ENCODE assay signal across 18 cellular contexts in the genomic region with DNA sequence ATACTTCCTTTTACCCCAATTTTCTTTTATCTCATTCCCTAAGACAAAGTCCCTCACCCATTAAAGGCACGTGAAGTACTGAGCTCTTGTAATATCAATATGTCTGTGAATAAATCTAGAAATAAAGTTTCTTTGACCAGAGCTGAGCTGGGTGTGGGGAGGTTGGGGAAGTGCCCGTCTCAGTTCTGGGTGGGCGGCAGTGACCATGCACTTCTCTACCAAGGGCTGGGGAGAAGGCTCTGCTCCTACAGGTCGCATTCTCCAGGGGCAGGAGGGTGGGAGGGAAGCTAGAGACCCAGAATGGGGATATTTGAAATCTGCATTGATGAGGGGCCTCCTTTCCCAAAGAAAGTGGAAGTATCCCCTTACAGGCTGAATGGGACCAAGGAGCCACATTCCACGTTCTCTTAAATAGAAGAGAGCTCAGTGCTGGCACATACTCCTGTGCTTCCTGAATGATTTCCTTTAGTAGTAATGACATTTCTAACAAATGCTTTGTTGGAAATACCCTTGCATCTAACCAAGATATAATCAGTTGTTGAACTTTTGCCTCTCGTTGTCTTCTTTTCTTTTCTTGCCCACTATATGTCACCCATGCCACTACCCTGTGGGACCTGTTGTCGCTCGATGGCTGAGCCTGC. TPM values are rescaled to one million over a fixed set of nuclear protein-coding genes. Genes with fewer than 3 reads are reported as not detected.
A peak's percentile ranks its signal among the peaks of the same experiment; 100 is the strongest.
DNase-seq lines count a peak whose midpoint lies in the region; ATAC-seq, FAIRE-seq and TF ChIP-seq lines count a peak whose summit lies in the region.
"Had no signal": no experiment of that assay in that cellular context is flagged by ENCODE, and none has a peak within 500 bp of the region (broad histone marks: within the 10 kb centered on the region; RNA-seq: fewer than 3 reads in every experiment).

No MANE protein-coding gene starts in this region.

- TF ChIP-seq EP300 in K562 (IDR thresholded peaks at IDR 0.05; ENCODE audit: low read length), result no peak

- no peak for TF ChIP-seq RAD21 in K562 (CRISPR knock-in tag; conservative IDR thresholded peaks at IDR 0.05 in 1 of 2, IDR thresholded peaks at IDR 0.05 in 1 of 2)

- H3K4me1 ChIP-seq in K562 (replicated peaks in 1 of 2; ENCODE audit: control insufficient read depth in 2 of 2, insufficient read depth in 2 of 2, low read length in 2 of 2), result peaks cover 3 to 15% of the 10 kb centered on the region in 2 experiments; a peak in 3 of 5 replicates
- peaks cover 3% of the 10 kb centered on the region for H3K4me1 ChIP-seq in upper lobe of right lung

- intact Hi-C loops in natural killer cell (cut with micrococcal nuclease) (no loop called here), K562 (cut with micrococcal nuclease) (no loop called here), upper lobe of right lung (cut with DNase I) (no loop called here)

- FAIRE-seq in K562 (lab: Jason Lieb, UNC), result no peak
- FAIRE-seq in frontal cortex (lab: Jason Lieb, UNC), result no peak
- FAIRE-seq: H54 had no signal

- peak overlapping the region; percentile 18 to 22; a peak in 1 of 4 replicates for H3K9ac ChIP-seq in K562 (ENCODE audit: insufficient read depth in 1 of 2, low read depth in 2 of 2, low read length in 2 of 2)

- no peak for TF ChIP-seq POLR2A in K562 (conservative IDR thresholded peaks at IDR 0.05)

- no peaks in the 10 kb centered on the region for H3K27me3 ChIP-seq in K562 (ENCODE audit: control insufficient read depth in 2 of 2, insufficient read depth in 2 of 2, low read length in 2 of 2)
- no peaks in the 10 kb centered on the region for H3K27me3 ChIP-seq in upper lobe of right lung

- no TSS peak for BruUV-seq in K562 (replicated peaks; lab: Mats Ljungman, UMichigan)

- no peak for DNase-seq in natural killer cell
- no peak for DNase-seq in natural killer cell treated with Interleukin-12 subunit alpha and Interleukin-12 subunit beta and Interleukin-15 and Interleukin-18, amount 100 ng/mL, for 72 hours (ENCODE audit: low spot score)
- DNase-seq in K562 (ENCODE audit: extremely low read depth in 1 of 4, low spot score in 3 of 4), result no peak
- no peak for DNase-seq in mesothelial cell of epicardium (ENCODE audit: low spot score in 2 of 2, unreplicated experiment in 2 of 2)
- DNase-seq in upper lobe of right lung, result no peak
- no peak for DNase-seq in frontal cortex (ENCODE audit: low spot score in 2 of 2)
- DNase-seq in GOT3 (lab: John Stamatoyannopoulos, UW), result no peak
- DNase-seq: ACHN, Kasumi-1, NCI-H1105 treated with DMSO at 0.1 percent for 48 hours, NCI-H187 treated with DMSO at 0.1 percent for 48 hours, NCI-H2171, NCI-H446 treated with DMSO at 0.1 percent for 48 hours, NCI-H774 had no signal

- H3K27me3 Mint-ChIP-seq in natural killer cell (ENCODE audit: low read depth in 2 of 2) (no peaks in the 10 kb centered on the region), mesothelial cell of epicardium (ENCODE audit: low read depth) (no peaks in the 10 kb centered on the region)
- H3K27me3 Mint-ChIP-seq in natural killer cell treated with Interleukin-12 subunit alpha and Interleukin-12 subunit beta and Interleukin-15 and Interleukin-18, amount 100 ng/mL, for 72 hours, result no peaks in the 10 kb centered on the region

- CTCF ChIA-PET in K562 (lab: Yijun Ruan, JAX; ENCODE audit: low intra/inter-chr PET ratio), result no interaction called here

- no peaks in the 10 kb centered on the region for H4K20me1 ChIP-seq in K562 (replicated peaks; ENCODE audit: control insufficient read depth, insufficient read depth, low read length)

- no peak for TF ChIP-seq CTCF in natural killer cell (IDR thresholded peaks at IDR 0.05)
- TF ChIP-seq CTCF in K562 (IDR thresholded peaks at IDR 0.05 in 2 of 3, conservative IDR thresholded peaks at IDR 0.05 in 1 of 3; ENCODE audit: insufficient read depth in 2 of 3, low read depth in 1 of 3, low read length in 3 of 3), result no peak
- no peak for TF ChIP-seq CTCF in mesothelial cell of epicardium (IDR thresholded peaks at IDR 0.05; ENCODE audit: unreplicated experiment)
- TF ChIP-seq CTCF in upper lobe of right lung (IDR thresholded peaks at IDR 0.05), result no peak

- H3K9me3 Mint-ChIP-seq in natural killer cell (no peaks in the 10 kb centered on the region), mesothelial cell of epicardium (no peaks in the 10 kb centered on the region)
- no peaks in the 10 kb centered on the region for H3K9me3 Mint-ChIP-seq in natural killer cell treated with Interleukin-12 subunit alpha and Interleukin-12 subunit beta and Interleukin-15 and Interleukin-18, amount 100 ng/mL, for 72 hours

- H3K4me2 ChIP-seq in K562 (ENCODE audit: insufficient read depth, low read length), result peak overlapping the region; percentile 12; the same call in 1 of the 2 replicates

- H3K27ac Mint-ChIP-seq in natural killer cell, result peak overlapping the region; percentile 33 to 57
- peak overlapping the region in 1 of 2 donors; percentile 50 for H3K27ac Mint-ChIP-seq in natural killer cell treated with Interleukin-12 subunit alpha and Interleukin-12 subunit beta and Interleukin-15 and Interleukin-18, amount 100 ng/mL, for 72 hours
- H3K27ac Mint-ChIP-seq in mesothelial cell of epicardium, result peak overlapping the region; percentile 62

- H3K4me3 Mint-ChIP-seq in natural killer cell, result no peak overlapping the region
- no peak overlapping the region for H3K4me3 Mint-ChIP-seq in natural killer cell treated with Interleukin-12 subunit alpha and Interleukin-12 subunit beta and Interleukin-15 and Interleukin-18, amount 100 ng/mL, for 72 hours
- H3K4me3 Mint-ChIP-seq in mesothelial cell of epicardium, result no peak overlapping the region

- POLR2A ChIA-PET in K562 (lab: Yijun Ruan, JAX), result interaction anchor here (0.6 to 2.1 kb wide), 3 partner anchors 8 to 39 kb away, joined by 3 to 10 read pairs (median 4); no protein-coding TSS in a partner anchor

- no peak overlapping the region for H2AFZ ChIP-seq in K562 (ENCODE audit: low read depth, low read length)

- ATAC-seq in natural killer cell, result no peak
- no peak for ATAC-seq in natural killer cell treated with Interleukin-12 subunit alpha and Interleukin-12 subunit beta and Interleukin-15 and Interleukin-18, amount 100 ng/mL, for 72 hours
- ATAC-seq in K562, result peak; percentile 15; the same call in 1 of the 3 replicates
- peak; percentile 80 for ATAC-seq in upper lobe of right lung
- ATAC-seq in HG03139 (IDR thresholded peaks at IDR 0.05; ENCODE audit: unreplicated experiment), result no peak
- ATAC-seq: Panc1, Right ventricle myocardium inferior had no signal

- H3K79me2 ChIP-seq in K562 (ENCODE audit: control insufficient read depth, insufficient read depth, low read length), result peaks cover 13% of the 10 kb centered on the region

- H3K4me3 ChIP-seq in K562 (no peak overlapping the region), upper lobe of right lung (no peak overlapping the region)

- 82% methylated on average over 6 of the region's 8 CpGs for WGBS in K562 (ENCODE audit: insufficient coverage, low coverage, missing lambda C conversion rate)

- peaks cover 15% of the 10 kb centered on the region for H3K36me3 Mint-ChIP-seq in natural killer cell
- H3K36me3 Mint-ChIP-seq in natural killer cell treated with Interleukin-12 subunit alpha and Interleukin-12 subunit beta and Interleukin-15 and Interleukin-18, amount 100 ng/mL, for 72 hours, result peaks cover 13% of the 10 kb centered on the region
- H3K36me3 Mint-ChIP-seq in mesothelial cell of epicardium, result peaks cover 33% of the 10 kb centered on the region

- H3K4me1 Mint-ChIP-seq in natural killer cell (peaks cover 4 to 11% of the 10 kb centered on the region in 2 donors), mesothelial cell of epicardium (no peaks in the 10 kb centered on the region)
- H3K4me1 Mint-ChIP-seq in natural killer cell treated with Interleukin-12 subunit alpha and Interleukin-12 subunit beta and Interleukin-15 and Interleukin-18, amount 100 ng/mL, for 72 hours (ENCODE audit: low read depth in 2 of 2), result peaks cover 11 to 18% of the 10 kb centered on the region in 2 donors

- H3K27ac ChIP-seq in K562 (ENCODE audit: extremely low read depth, low read depth, low read length) (peak overlapping the region; percentile 74; the same call in 2 of the 3 replicates), upper lobe of right lung (no peak overlapping the region)

- H3K9me1 ChIP-seq in K562 (ENCODE audit: control insufficient read depth, insufficient read depth, low read length), result peaks cover 2% of the 10 kb centered on the region

- in situ Hi-C loops in K562 (cut with MboI), result no loop called here

- H3K9me3 ChIP-seq in K562 (replicated peaks; ENCODE audit: control insufficient read depth, insufficient read depth, low read depth, low read length) (no peaks in the 10 kb centered on the region), upper lobe of right lung (no peaks in the 10 kb centered on the region)

- H3K36me3 ChIP-seq in K562 (ENCODE audit: control insufficient read depth, insufficient read depth, low read length) (peaks cover 69% of the 10 kb centered on the region), upper lobe of right lung (peaks cover 97% of the 10 kb centered on the region)

TF ChIP-seq in K562, 482 proteins besides CTCF, POLR2A, EP300 and RAD21:
- no peak for TF ChIP-seq XRCC3 (IDR thresholded peaks at IDR 0.05)
- TF ChIP-seq KHSRP (IDR thresholded peaks at IDR 0.05), result no peak

RNA-seq across cellular contexts. Expression of a gene that starts 16.1 kb away (rescaled TPM):
- 10 to 100 TPM; 27.1 to 34.3 (median 28.5) TPM for total RNA-seq in natural killer cell
- total RNA-seq in natural killer cell treated with Interleukin-12 subunit alpha and Interleukin-12 subunit beta and Interleukin-15 and Interleukin-18, amount 100 ng/mL, for 72 hours, result 10 to 100 TPM; 47.8 to 65.9 TPM
- total RNA-seq in K562 (2011; cell fraction: chromatin; rRNA removed; ENCODE audit: low replicate concordance), result 33.6 and 46.2 TPM in 2 replicates
- 20.1 and 26.2 TPM in 2 replicates for total RNA-seq in K562 (2011; cell fraction: nucleolus; rRNA removed)
- 44.1 and 71.1 TPM in 2 replicates for total RNA-seq in K562 (2011; cell fraction: nucleoplasm; rRNA removed)
- total RNA-seq in K562 (2014; rRNA removed), result 52.7 and 61.3 TPM in 2 replicates
- total RNA-seq in K562 (2014; rRNA removed; fragmentation: Illumina TruSeq; extraction: Trizol), result 66.9 and 72.6 TPM in 2 replicates
- total RNA-seq in K562 (2015; rRNA removed; fragmentation: Illumina TruSeq; extraction: Trizol), result 41.5 and 44.0 TPM in 2 replicates
- total RNA-seq in K562 (2021), result 54.1 and 64.5 TPM in 2 replicates
- polyA plus RNA-seq in K562 (2011; rRNA removed), result 97.5 and 115 TPM in 2 replicates
- polyA plus RNA-seq in K562 (2011; cell fraction: cytosol; rRNA removed), result 81.1 and 84.6 TPM in 2 replicates
- 33.5 and 56.4 TPM in 2 replicates for polyA plus RNA-seq in K562 (2011; cell fraction: nucleus; rRNA removed)
- polyA plus RNA-seq in K562 (2012), result 49.0 and 111 TPM in 2 replicates
- 67.9 and 74.2 TPM in 2 replicates for polyA plus RNA-seq in K562 (2014; fragmentation: Illumina TruSeq; extraction: Trizol)
- 100 to 1,000 TPM; 256 to 259 TPM for polyA plus RNA-seq in K562 (2014; fragmentation: Nextera tagmentation; extraction: Ambion mirVana)
- polyA plus RNA-seq in K562 (2014; rRNA removed), result 119 and 128 TPM in 2 replicates
- 25.3 and 26.9 TPM in 2 replicates for polyA minus RNA-seq in K562 (2011; rRNA and poly(A)+ RNA removed)
- polyA minus RNA-seq in K562 (2011; cell fraction: cytosol; rRNA and poly(A)+ RNA removed), result 8.0 and 9.1 TPM in 2 replicates
- 8.5 and 14.8 TPM in 2 replicates for polyA minus RNA-seq in K562 (2011; cell fraction: nucleus; rRNA and poly(A)+ RNA removed)
- 56.7 to 60.4 TPM (median 60.1 TPM) in 3 replicates for total RNA-seq in mesothelial cell of epicardium
- 45.6 TPM for total RNA-seq in upper lobe of right lung
- total RNA-seq in frontal cortex, result 96.2 TPM

Comparison
In these comparisons a context has a peak if more than half of its experiments do, and no peak if none do; other contexts are left out.
1. ATAC-seq: peak in K562 (single experiment) and upper lobe of right lung (single experiment); none in natural killer cell (0 of 3), natural killer cell treated with Interleukin-12 subunit alpha and Interleukin-12 subunit beta and Interleukin-15 and Interleukin-18, amount 100 ng/mL, for 72 hours (0 of 2) and HG03139 (single experiment).